In the genomic region with DNA sequence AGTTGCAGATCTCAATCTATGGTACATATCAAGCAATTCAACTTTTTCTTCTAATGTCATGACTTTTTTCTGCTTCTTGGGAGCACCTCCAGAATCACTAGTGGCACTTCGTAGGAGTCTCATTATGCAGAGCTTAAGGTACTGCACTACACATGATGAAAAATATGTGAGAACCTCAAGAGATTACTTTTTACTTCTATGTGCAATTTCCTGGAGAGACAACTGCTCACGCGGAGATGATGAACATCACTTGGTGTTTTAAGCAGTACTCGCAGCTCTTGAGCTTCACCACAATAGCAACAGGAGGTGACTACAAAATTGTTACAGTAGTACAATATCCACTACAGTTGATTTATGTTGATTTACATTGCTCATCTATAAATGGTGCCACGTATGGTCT, we compare ENCODE assay signal across 26 cellular contexts.
"Had no signal": no experiment of that assay in that cellular context is flagged by ENCODE, and none has a peak within 500 bp of the region (broad histone marks: within the 10 kb centered on the region; RNA-seq: fewer than 3 reads in every experiment).

No MANE protein-coding gene starts in this region.

- DNase-seq: activated CD4-positive, alpha-beta memory T cell treated with anti-CD3 and anti-CD28 coated beads for 36 hours; activated CD4-positive, alpha-beta T cell treated with anti-CD3 and anti-CD28 coated beads, Interleukin-2, amount 10 ng/mL, durations not matched to agents 24 days and 14 days; activated CD4-positive, CD25-positive, alpha-beta regulatory T cell treated with anti-CD3 and anti-CD28 coated beads, Interleukin-2, amount 50 U/mL, for 72 hours; activated CD8-positive, alpha-beta memory T cell treated with anti-CD3 and anti-CD28 coated beads, Interleukin-2, amount 50 U/mL, for 48 hours; activated naive CD8-positive, alpha-beta T cell treated with anti-CD3 and anti-CD28 coated beads, Interleukin-2, amount 50 U/mL, for 24 hours; activated T-cell treated with anti-CD3 and anti-CD28 coated beads, Interleukin-2, amount 50 U/mL, for 24 hours; colonic mucosa; dorsolateral prefrontal cortex; effector memory CD8-positive, alpha-beta T cell; hippocampal formation; immature natural killer cell; kidney; left colon; small intestine; stimulated activated CD4-positive, alpha-beta T cell treated with anti-CD3 and anti-CD28 coated beads, Interleukin-4, amount 100 ng/mL, for 24 hours; T-helper 2 cell; upper lobe of right lung had no signal

- H3K27ac Mint-ChIP-seq: activated CD4-positive, alpha-beta memory T cell treated with anti-CD3 and anti-CD28 coated beads for 36 hours; activated CD4-positive, alpha-beta T cell treated with anti-CD3 and anti-CD28 coated beads, Interleukin-2, amount 10 ng/mL, durations not matched to agents 24 days and 14 days; activated naive CD4-positive, alpha-beta T cell treated with anti-CD3 and anti-CD28 coated beads, Interleukin-2, amount 50 U/mL, for 24 hours; activated naive CD8-positive, alpha-beta T cell treated with anti-CD3 and anti-CD28 coated beads, Interleukin-2, amount 50 U/mL, for 24 hours; activated T-cell treated with anti-CD3 and anti-CD28 coated beads, Interleukin-2, amount 50 U/mL, for 24 hours; activated T-helper 17 cell treated with anti-CD3 and anti-CD28 coated beads, Interleukin-2, amount 50 U/mL, for 72 hours; effector memory CD8-positive, alpha-beta T cell; immature natural killer cell; memory B cell; natural killer cell treated with Interleukin-12 subunit alpha and Interleukin-12 subunit beta and Interleukin-15 and Interleukin-18, amount 100 ng/mL, for 72 hours; stimulated activated effector memory CD8-positive, alpha-beta T cell treated with anti-CD3 and anti-CD28 coated beads, Interleukin-12 subunit alpha, Interleukin-12 subunit beta, amount 100 ng/mL, for 72 hours; stimulated activated naive CD8-positive, alpha-beta T cell treated with anti-CD3 and anti-CD28 coated beads, Interleukin-15, Interleukin-2, amounts not matched to agents 100 ng/mL and 50 ng/mL, for 24 hours had no signal

- FAIRE-seq: bronchial epithelial cell, kidney, small intestine had no signal

- H3K4me3 ChIP-seq: colonic mucosa, dorsolateral prefrontal cortex, gastroesophageal sphincter, upper lobe of right lung had no signal

- H3K36me3 ChIP-seq: colonic mucosa, gastroesophageal sphincter, upper lobe of right lung had no signal

- H3K27me3 Mint-ChIP-seq: activated CD4-positive, alpha-beta memory T cell treated with anti-CD3 and anti-CD28 coated beads for 36 hours; activated CD4-positive, alpha-beta T cell treated with anti-CD3 and anti-CD28 coated beads, Interleukin-2, amount 10 ng/mL, durations not matched to agents 24 days and 14 days; activated naive CD4-positive, alpha-beta T cell treated with anti-CD3 and anti-CD28 coated beads, Interleukin-2, amount 50 U/mL, for 24 hours; activated naive CD8-positive, alpha-beta T cell treated with anti-CD3 and anti-CD28 coated beads, Interleukin-2, amount 50 U/mL, for 24 hours; activated T-cell treated with anti-CD3 and anti-CD28 coated beads, Interleukin-2, amount 50 U/mL, for 24 hours; activated T-helper 17 cell treated with anti-CD3 and anti-CD28 coated beads, Interleukin-2, amount 50 U/mL, for 72 hours; central memory CD8-positive, alpha-beta T cell; effector memory CD8-positive, alpha-beta T cell; memory B cell; natural killer cell treated with Interleukin-12 subunit alpha and Interleukin-12 subunit beta and Interleukin-15 and Interleukin-18, amount 100 ng/mL, for 72 hours; stimulated activated naive CD8-positive, alpha-beta T cell treated with anti-CD3 and anti-CD28 coated beads, Interleukin-15, Interleukin-2, amounts not matched to agents 100 ng/mL and 50 ng/mL, for 24 hours had no signal

- H3K9me3 ChIP-seq: colonic mucosa, gastroesophageal sphincter, upper lobe of right lung had no signal

- H3K9me3 Mint-ChIP-seq: activated CD4-positive, alpha-beta memory T cell treated with anti-CD3 and anti-CD28 coated beads for 36 hours; activated CD4-positive, alpha-beta T cell treated with anti-CD3 and anti-CD28 coated beads, Interleukin-2, amount 10 ng/mL, durations not matched to agents 24 days and 14 days; activated naive CD4-positive, alpha-beta T cell treated with anti-CD3 and anti-CD28 coated beads, Interleukin-2, amount 50 U/mL, for 24 hours; activated naive CD8-positive, alpha-beta T cell treated with anti-CD3 and anti-CD28 coated beads, Interleukin-2, amount 50 U/mL, for 24 hours; activated T-cell treated with anti-CD3 and anti-CD28 coated beads, Interleukin-2, amount 50 U/mL, for 24 hours; activated T-helper 17 cell treated with anti-CD3 and anti-CD28 coated beads, Interleukin-2, amount 50 U/mL, for 72 hours; central memory CD8-positive, alpha-beta T cell; effector memory CD8-positive, alpha-beta T cell; immature natural killer cell; memory B cell; natural killer cell treated with Interleukin-12 subunit alpha and Interleukin-12 subunit beta and Interleukin-15 and Interleukin-18, amount 100 ng/mL, for 72 hours; stimulated activated effector memory CD8-positive, alpha-beta T cell treated with anti-CD3 and anti-CD28 coated beads, Interleukin-12 subunit alpha, Interleukin-12 subunit beta, amount 100 ng/mL, for 72 hours; stimulated activated naive CD8-positive, alpha-beta T cell treated with anti-CD3 and anti-CD28 coated beads, Interleukin-15, Interleukin-2, amounts not matched to agents 100 ng/mL and 50 ng/mL, for 24 hours had no signal

- H3K4me1 ChIP-seq: colonic mucosa had no signal

- H3K27ac ChIP-seq: colonic mucosa, dorsolateral prefrontal cortex, upper lobe of right lung had no signal

- H3K4me1 Mint-ChIP-seq: activated CD4-positive, alpha-beta T cell treated with anti-CD3 and anti-CD28 coated beads, Interleukin-2, amount 10 ng/mL, durations not matched to agents 24 days and 14 days; activated naive CD4-positive, alpha-beta T cell treated with anti-CD3 and anti-CD28 coated beads, Interleukin-2, amount 50 U/mL, for 24 hours; activated naive CD8-positive, alpha-beta T cell treated with anti-CD3 and anti-CD28 coated beads, Interleukin-2, amount 50 U/mL, for 24 hours; activated T-helper 17 cell treated with anti-CD3 and anti-CD28 coated beads, Interleukin-2, amount 50 U/mL, for 72 hours; central memory CD8-positive, alpha-beta T cell; immature natural killer cell; stimulated activated effector memory CD8-positive, alpha-beta T cell treated with anti-CD3 and anti-CD28 coated beads, Interleukin-12 subunit alpha, Interleukin-12 subunit beta, amount 100 ng/mL, for 72 hours had no signal

- ATAC-seq: activated naive CD8-positive, alpha-beta T cell treated with anti-CD3 and anti-CD28 coated beads, Interleukin-2, amount 50 U/mL, for 24 hours; activated T-helper 17 cell treated with anti-CD3 and anti-CD28 coated beads, Interleukin-2, amount 50 U/mL, for 72 hours; effector memory CD8-positive, alpha-beta T cell; left colon; natural killer cell treated with Interleukin-12 subunit alpha and Interleukin-12 subunit beta and Interleukin-15 and Interleukin-18, amount 100 ng/mL, for 72 hours; stimulated activated effector memory CD8-positive, alpha-beta T cell treated with anti-CD3 and anti-CD28 coated beads, Interleukin-12 subunit alpha, Interleukin-12 subunit beta, amount 100 ng/mL, for 72 hours; upper lobe of right lung had no signal

- H3K36me3 Mint-ChIP-seq: natural killer cell treated with Interleukin-12 subunit alpha and Interleukin-12 subunit beta and Interleukin-15 and Interleukin-18, amount 100 ng/mL, for 72 hours; stimulated activated effector memory CD8-positive, alpha-beta T cell treated with anti-CD3 and anti-CD28 coated beads, Interleukin-12 subunit alpha, Interleukin-12 subunit beta, amount 100 ng/mL, for 72 hours had no signal

- H3K4me3 Mint-ChIP-seq: activated CD4-positive, alpha-beta memory T cell treated with anti-CD3 and anti-CD28 coated beads for 36 hours; activated CD4-positive, alpha-beta T cell treated with anti-CD3 and anti-CD28 coated beads, Interleukin-2, amount 10 ng/mL, durations not matched to agents 24 days and 14 days; activated naive CD4-positive, alpha-beta T cell treated with anti-CD3 and anti-CD28 coated beads, Interleukin-2, amount 50 U/mL, for 24 hours; activated naive CD8-positive, alpha-beta T cell treated with anti-CD3 and anti-CD28 coated beads, Interleukin-2, amount 50 U/mL, for 24 hours; activated T-cell treated with anti-CD3 and anti-CD28 coated beads, Interleukin-2, amount 50 U/mL, for 24 hours; activated T-helper 17 cell treated with anti-CD3 and anti-CD28 coated beads, Interleukin-2, amount 50 U/mL, for 72 hours; central memory CD8-positive, alpha-beta T cell; effector memory CD8-positive, alpha-beta T cell; immature natural killer cell; memory B cell; natural killer cell treated with Interleukin-12 subunit alpha and Interleukin-12 subunit beta and Interleukin-15 and Interleukin-18, amount 100 ng/mL, for 72 hours; stimulated activated effector memory CD8-positive, alpha-beta T cell treated with anti-CD3 and anti-CD28 coated beads, Interleukin-12 subunit alpha, Interleukin-12 subunit beta, amount 100 ng/mL, for 72 hours; stimulated activated naive CD8-positive, alpha-beta T cell treated with anti-CD3 and anti-CD28 coated beads, Interleukin-15, Interleukin-2, amounts not matched to agents 100 ng/mL and 50 ng/mL, for 24 hours had no signal

- H3K27me3 ChIP-seq: colonic mucosa, dorsolateral prefrontal cortex, gastroesophageal sphincter, upper lobe of right lung had no signal
